26 cellular contexts compared by ENCODE assay signal in the genomic region with DNA sequence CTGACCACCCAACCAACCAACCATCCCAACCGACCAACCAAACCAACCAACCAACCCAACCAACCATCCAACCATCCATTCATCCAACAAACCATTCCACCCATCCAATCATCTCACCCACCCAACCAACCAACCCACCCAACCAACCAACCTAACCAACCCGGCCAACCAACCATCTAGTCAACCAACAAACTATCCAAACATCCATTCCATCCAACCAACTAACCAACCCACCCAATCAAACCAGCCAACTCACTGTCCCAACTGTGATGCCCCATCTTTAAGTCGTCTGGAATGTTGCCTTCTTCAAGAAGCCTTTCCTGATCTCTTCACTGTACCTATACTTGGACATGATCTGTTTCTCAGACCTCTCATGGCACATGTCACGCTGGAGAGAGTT. TPM values are rescaled to one million over a fixed set of nuclear protein-coding genes. Genes with fewer than 3 reads are reported as not detected.
DNase-seq lines count a peak whose midpoint lies in the region; ATAC-seq, FAIRE-seq and TF ChIP-seq lines count a peak whose summit lies in the region.
"Had no signal": no experiment of that assay in that cellular context is flagged by ENCODE, and none has a peak within 500 bp of the region (broad histone marks: within the 10 kb centered on the region; RNA-seq: fewer than 3 reads in every experiment).

No MANE protein-coding gene starts in this region.

- no peak overlapping the region for H3K9ac ChIP-seq in K562 (ENCODE audit: insufficient read depth in 1 of 2, low read depth in 2 of 2, low read length in 2 of 2)
- H3K9ac ChIP-seq: BLaER1 treated with 17β-estradiol and CSF1 and Interleukin-3, amounts not matched to agents 10 nM and 100 nM had no signal

- TF ChIP-seq EP300 in K562 (IDR thresholded peaks at IDR 0.05; ENCODE audit: low read length), result no peak

- H3K4me1 ChIP-seq in K562 (replicated peaks in 1 of 2; ENCODE audit: control insufficient read depth in 2 of 2, insufficient read depth in 2 of 2, low read length in 2 of 2) (peaks cover 0 to 7% of the 10 kb centered on the region in 2 experiments; a peak in 3 of 5 replicates), thoracic aorta (ENCODE audit: control insufficient read depth in 1 of 2, low read depth in 2 of 2) (peaks cover 44 to 76% of the 10 kb centered on the region in 2 donors)

- no peaks in the 10 kb centered on the region for H3K27me3 Mint-ChIP-seq in activated CD8-positive, alpha-beta memory T cell treated with anti-CD3 and anti-CD28 coated beads, Interleukin-2, amount 10 ng/mL, durations not matched to agents 7 days and 5 days
- no peaks in the 10 kb centered on the region for H3K27me3 Mint-ChIP-seq in osteocyte (ENCODE audit: unreplicated experiment)
- H3K27me3 Mint-ChIP-seq: CD4-positive, alpha-beta memory T cell had no signal

- H3K4me3 Mint-ChIP-seq in activated CD8-positive, alpha-beta memory T cell treated with anti-CD3 and anti-CD28 coated beads, Interleukin-2, amount 10 ng/mL, durations not matched to agents 7 days and 5 days, result no peak overlapping the region
- no peak overlapping the region for H3K4me3 Mint-ChIP-seq in osteocyte (ENCODE audit: unreplicated experiment)
- H3K4me3 Mint-ChIP-seq: CD14-positive monocyte; CD4-positive, alpha-beta memory T cell; GM23338; H9 had no signal

- no peaks in the 10 kb centered on the region for H3K27me3 ChIP-seq in K562 (ENCODE audit: control insufficient read depth in 2 of 2, insufficient read depth in 2 of 2, low read length in 2 of 2)
- H3K27me3 ChIP-seq in thoracic aorta (replicated peaks; ENCODE audit: insufficient read depth), result no peaks in the 10 kb centered on the region
- H3K27me3 ChIP-seq: BE2C; BLaER1 treated with 17β-estradiol and CSF1 and Interleukin-3, amounts not matched to agents 10 nM and 100 nM had no signal

- H3K36me3 ChIP-seq in K562 (ENCODE audit: control insufficient read depth, insufficient read depth, low read length) (peaks cover 41% of the 10 kb centered on the region; the same call in 2 of the 3 replicates), thoracic aorta (no peaks in the 10 kb centered on the region)
- H3K36me3 ChIP-seq: BE2C; BLaER1 treated with 17β-estradiol and CSF1 and Interleukin-3, amounts not matched to agents 10 nM and 100 nM had no signal

- no peak for ATAC-seq in activated CD8-positive, alpha-beta memory T cell treated with anti-CD3 and anti-CD28 coated beads, Interleukin-2, amount 10 ng/mL, durations not matched to agents 7 days and 5 days
- ATAC-seq in K562 (no peak), thoracic aorta (ENCODE audit: insufficient number of reproducible peaks, low FRiP score, low read depth) (no peak), GM21576 (IDR thresholded peaks at IDR 0.05; ENCODE audit: unreplicated experiment) (no peak)
- ATAC-seq: A549, GM23338, HCT116 had no signal

- peaks cover 4% of the 10 kb centered on the region for H3K9me1 ChIP-seq in K562 (ENCODE audit: control insufficient read depth, insufficient read depth, low read length)

- no peak for TF ChIP-seq RAD21 in K562 (CRISPR knock-in tag; conservative IDR thresholded peaks at IDR 0.05 in 1 of 2, IDR thresholded peaks at IDR 0.05 in 1 of 2)

- no peaks in the 10 kb centered on the region for H3K9me3 Mint-ChIP-seq in activated CD8-positive, alpha-beta memory T cell treated with anti-CD3 and anti-CD28 coated beads, Interleukin-2, amount 10 ng/mL, durations not matched to agents 7 days and 5 days (ENCODE audit: low read depth)
- no peaks in the 10 kb centered on the region for H3K9me3 Mint-ChIP-seq in osteocyte (ENCODE audit: unreplicated experiment)
- H3K9me3 Mint-ChIP-seq: CD14-positive monocyte; CD4-positive, alpha-beta memory T cell; GM23338; H9 had no signal

- H3K4me2 ChIP-seq in K562 (ENCODE audit: insufficient read depth, low read length), result no peak overlapping the region
- H3K4me2 ChIP-seq: A549, GM23338 had no signal

- peaks cover 6% of the 10 kb centered on the region for H3K4me1 Mint-ChIP-seq in activated CD8-positive, alpha-beta memory T cell treated with anti-CD3 and anti-CD28 coated beads, Interleukin-2, amount 10 ng/mL, durations not matched to agents 7 days and 5 days
- peaks cover 36% of the 10 kb centered on the region for H3K4me1 Mint-ChIP-seq in osteocyte (ENCODE audit: unreplicated experiment)
- H3K4me1 Mint-ChIP-seq: CD4-positive, alpha-beta memory T cell; GM23338; H9 had no signal

- no peak for FAIRE-seq in K562 (lab: Jason Lieb, UNC)
- FAIRE-seq: A549, G401.6, GM12892, GM19239 had no signal

- CTCF ChIA-PET in activated CD8-positive, alpha-beta memory T cell treated with anti-CD3 and anti-CD28 coated beads, Interleukin-2, amount 10 ng/mL, durations not matched to agents 7 days and 5 days (lab: Charles Lee), result no interaction called here
- CTCF ChIA-PET in K562 (lab: Yijun Ruan, JAX; ENCODE audit: low intra/inter-chr PET ratio), result interaction anchor here (1.0 kb wide), 1 partner anchor 172 kb away, joined by 3 read pairs; no protein-coding TSS in a partner anchor

- BruUV-seq in K562 (replicated peaks; lab: Mats Ljungman, UMichigan), result no TSS peak

- no peak for TF ChIP-seq POLR2A in K562 (conservative IDR thresholded peaks at IDR 0.05)

- TF ChIP-seq CTCF in K562 (IDR thresholded peaks at IDR 0.05 in 2 of 3, conservative IDR thresholded peaks at IDR 0.05 in 1 of 3; ENCODE audit: insufficient read depth in 2 of 3, low read depth in 1 of 3, low read length in 3 of 3) (no peak), osteocyte (IDR thresholded peaks at IDR 0.05) (no peak), thoracic aorta (IDR thresholded peaks at IDR 0.05) (no peak)

- WGBS in K562 (ENCODE audit: insufficient coverage, low coverage, missing lambda C conversion rate), result 45% methylated on average over 4 of the region's 4 CpGs

- H3K27ac ChIP-seq in K562 (ENCODE audit: extremely low read depth, low read depth, low read length) (no peak overlapping the region), thoracic aorta (peak overlapping the region; percentile 80 to 84)
- H3K27ac ChIP-seq: A549; BLaER1 treated with 17β-estradiol and CSF1 and Interleukin-3, amounts not matched to agents 10 nM and 100 nM had no signal

- DNase-seq in activated CD8-positive, alpha-beta memory T cell treated with anti-CD3 and anti-CD28 coated beads, Interleukin-2, amount 10 ng/mL, durations not matched to agents 7 days and 5 days, result no peak
- DNase-seq in activated CD8-positive, alpha-beta memory T cell treated with anti-CD3 and anti-CD28 coated beads, Interleukin-2, amount 50 U/mL, for 48 hours, result no peak
- DNase-seq in K562 (ENCODE audit: extremely low read depth in 1 of 4, low spot score in 3 of 4) (no peak), osteocyte (ENCODE audit: extremely low spot score, unreplicated experiment) (peak; percentile 25), thoracic aorta (ENCODE audit: low spot score) (no peak), NCI-H82 treated with DMSO at 0.1 percent for 48 hours (lab: John Stamatoyannopoulos, UW; ENCODE audit: unreplicated experiment) (no peak), mesenteric fat pad (ENCODE audit: low spot score) (no peak)
- DNase-seq: 8988T; ACHN; AML-193; BE2C; Calu3; CD4-positive, alpha-beta memory T cell; COR-L47; DMS53; DMS79 treated with DMSO at 0.1 percent for 48 hours; H9 had no signal

- H3K9me3 ChIP-seq in K562 (replicated peaks; ENCODE audit: control insufficient read depth, insufficient read depth, low read depth, low read length), result no peaks in the 10 kb centered on the region
- no peaks in the 10 kb centered on the region for H3K9me3 ChIP-seq in thoracic aorta
- H3K9me3 ChIP-seq: A549; BE2C; BLaER1 treated with 17β-estradiol and CSF1 and Interleukin-3, amounts not matched to agents 10 nM and 100 nM had no signal

- H3K36me3 Mint-ChIP-seq in activated CD8-positive, alpha-beta memory T cell treated with anti-CD3 and anti-CD28 coated beads, Interleukin-2, amount 10 ng/mL, durations not matched to agents 7 days and 5 days, result no peaks in the 10 kb centered on the region
- H3K36me3 Mint-ChIP-seq in osteocyte (ENCODE audit: unreplicated experiment), result peaks cover 10% of the 10 kb centered on the region
- H3K36me3 Mint-ChIP-seq: CD14-positive monocyte; CD4-positive, alpha-beta memory T cell had no signal

- H3K27ac Mint-ChIP-seq in activated CD8-positive, alpha-beta memory T cell treated with anti-CD3 and anti-CD28 coated beads, Interleukin-2, amount 10 ng/mL, durations not matched to agents 7 days and 5 days, result peak overlapping the region; percentile 16
- H3K27ac Mint-ChIP-seq in osteocyte (ENCODE audit: unreplicated experiment), result no peak overlapping the region
- H3K27ac Mint-ChIP-seq: GM23338, H9 had no signal

- intact Hi-C loops in K562 (cut with micrococcal nuclease), result loop anchor here (5.0 kb wide), 1 partner anchor 94 kb away; no protein-coding TSS in a partner anchor

- in situ Hi-C loops in K562 (cut with MboI), result loop anchor here (5.0 kb wide), 3 partner anchors 56 to 319 kb away; no protein-coding TSS in a partner anchor

- no peaks in the 10 kb centered on the region for H3K79me2 ChIP-seq in K562 (ENCODE audit: control insufficient read depth, insufficient read depth, low read length)

- POLR2A ChIA-PET in K562 (lab: Yijun Ruan, JAX), result no interaction called here

- H4K20me1 ChIP-seq in K562 (replicated peaks; ENCODE audit: control insufficient read depth, insufficient read depth, low read length), result peaks cover 5% of the 10 kb centered on the region; the same call in 1 of the 2 replicates

- no peak overlapping the region for H2AFZ ChIP-seq in K562 (ENCODE audit: low read depth, low read length)
- H2AFZ ChIP-seq: GM23338 had no signal

- H3K4me3 ChIP-seq in K562 (no peak overlapping the region), thoracic aorta (no peak overlapping the region)
- H3K4me3 ChIP-seq: A549; BLaER1 treated with 17β-estradiol and CSF1 and Interleukin-3, amounts not matched to agents 10 nM and 100 nM; GM23338 had no signal

RNA-seq across cellular contexts. Expression of a gene that starts 31.6 kb away (rescaled TPM):
- total RNA-seq in activated CD8-positive, alpha-beta memory T cell treated with anti-CD3 and anti-CD28 coated beads, Interleukin-2, amount 10 ng/mL, durations not matched to agents 7 days and 5 days, result 1 to 10 TPM; 1.1 to 1.3 TPM
- 30.4 and 31.9 TPM in 2 replicates for total RNA-seq in K562 (2011; cell fraction: chromatin; rRNA removed; ENCODE audit: low replicate concordance)
- total RNA-seq in K562 (2011; cell fraction: nucleolus; rRNA removed), result 15.9 and 17.5 TPM in 2 replicates
- 20.6 and 29.6 TPM in 2 replicates for total RNA-seq in K562 (2011; cell fraction: nucleoplasm; rRNA removed)
- total RNA-seq in K562 (2014; rRNA removed) (11.0 and 13.0 TPM in 2 replicates), K562 (2014; rRNA removed; fragmentation: Illumina TruSeq; extraction: Trizol) (9.9 and 11.9 TPM in 2 replicates), K562 (2015; rRNA removed; fragmentation: Illumina TruSeq; extraction: Trizol) (14.1 and 14.4 TPM in 2 replicates), K562 (2021) (12.6 and 13.1 TPM in 2 replicates), osteocyte (4.4 and 5.3 TPM in 2 replicates), thoracic aorta (10 to 100 TPM; 32.0 to 44.0 TPM), mesenteric fat pad (6.8 TPM)
- polyA plus RNA-seq in K562 (2011; rRNA removed) (4.9 and 8.1 TPM in 2 replicates), K562 (2014; fragmentation: Illumina TruSeq; extraction: Trizol) (13.6 and 16.7 TPM in 2 replicates), K562 (2014; fragmentation: Nextera tagmentation; extraction: Ambion mirVana) (1 to 10 TPM; 2.1 to 2.3 TPM), K562 (2014; rRNA removed) (9.7 and 10.0 TPM in 2 replicates)
- 3.5 and 6.6 TPM in 2 replicates for polyA plus RNA-seq in K562 (2011; cell fraction: cytosol; rRNA removed)
- 14.3 and 27.5 TPM in 2 replicates for polyA plus RNA-seq in K562 (2011; cell fraction: nucleus; rRNA removed)
- 8.7 and 10.6 TPM in 2 replicates for polyA plus RNA-seq in K562 (2012)
- 8.8 and 10.5 TPM in 2 replicates for polyA minus RNA-seq in K562 (2011; rRNA and poly(A)+ RNA removed)
- polyA minus RNA-seq in K562 (2011; cell fraction: cytosol; rRNA and poly(A)+ RNA removed), result 4.8 and 6.0 TPM in 2 replicates
- 21.9 and 22.3 TPM in 2 replicates for polyA minus RNA-seq in K562 (2011; cell fraction: nucleus; rRNA and poly(A)+ RNA removed)

RNA-seq across cellular contexts. Expression of a gene that starts 50.9 kb away (rescaled TPM):
- total RNA-seq in activated CD8-positive, alpha-beta memory T cell treated with anti-CD3 and anti-CD28 coated beads, Interleukin-2, amount 10 ng/mL, durations not matched to agents 7 days and 5 days, result under 1 TPM in 1 of 2 experiments, not detected in 1; 0.12 TPM
- not detected in 2 replicates for total RNA-seq in K562 (2011; cell fraction: chromatin; rRNA removed; ENCODE audit: low replicate concordance)
- not detected in 2 replicates for total RNA-seq in K562 (2011; cell fraction: nucleolus; rRNA removed)
- total RNA-seq in K562 (2011; cell fraction: nucleoplasm; rRNA removed), result not detected in 2 replicates
- total RNA-seq in K562 (2014; rRNA removed), result not detected in 2 replicates
- total RNA-seq in K562 (2014; rRNA removed; fragmentation: Illumina TruSeq; extraction: Trizol), result not detected in 2 replicates
- total RNA-seq in K562 (2015; rRNA removed; fragmentation: Illumina TruSeq; extraction: Trizol), result 0.04 TPM in 1 of 2 replicates, not detected in the other
- 0.11 and 0.27 TPM in 2 replicates for total RNA-seq in K562 (2021)
- not detected in 2 replicates for polyA plus RNA-seq in K562 (2011; rRNA removed)
- not detected in 2 replicates for polyA plus RNA-seq in K562 (2011; cell fraction: cytosol; rRNA removed)
- not detected in 2 replicates for polyA plus RNA-seq in K562 (2011; cell fraction: nucleus; rRNA removed)
- 0.05 TPM in 1 of 2 replicates, not detected in the other for polyA plus RNA-seq in K562 (2012)
- not detected in 2 replicates for polyA plus RNA-seq in K562 (2014; fragmentation: Illumina TruSeq; extraction: Trizol)
- polyA plus RNA-seq in K562 (2014; fragmentation: Nextera tagmentation; extraction: Ambion mirVana), result not detected
- not detected in 2 replicates for polyA plus RNA-seq in K562 (2014; rRNA removed)
- not detected in 2 replicates for polyA minus RNA-seq in K562 (2011; rRNA and poly(A)+ RNA removed)
- not detected in 2 replicates for polyA minus RNA-seq in K562 (2011; cell fraction: cytosol; rRNA and poly(A)+ RNA removed)
- polyA minus RNA-seq in K562 (2011; cell fraction: nucleus; rRNA and poly(A)+ RNA removed), result not detected in 2 replicates
- total RNA-seq in osteocyte, result 1.5 and 2.0 TPM in 2 replicates
- 100 to 1,000 TPM; 137 to 243 TPM for total RNA-seq in thoracic aorta
- 44.0 TPM for total RNA-seq in mesenteric fat pad
- total RNA-seq: Calu3 had no signal
- polyA plus RNA-seq: A549, CD14-positive monocyte had no signal

Comparison
In these comparisons a context has a peak if more than half of its experiments do, and no peak if none do; other contexts are left out.
1. RNA of a gene that starts 50.9 kb away (total RNA-seq): 137 to 243 TPM in thoracic aorta and 44.0 TPM in mesenteric fat pad (single experiment); 1.5 to 2.0 TPM in osteocyte, 0.12 TPM in activated CD8-positive, alpha-beta memory T cell treated with anti-CD3 and anti-CD28 coated beads, Interleukin-2, amount 10 ng/mL, durations not matched to agents 7 days and 5 days and 0.04 to 0.27 TPM in K562; every median in the first group is over 10 times any median in the second.